8 cellular contexts compared by ENCODE assay signal in genomic region chr16:68085259-68086071, GRCh38. TPM values are rescaled to one million over a fixed set of nuclear protein-coding genes. Genes with fewer than 3 reads are reported as not detected.
DNase-seq lines count a peak whose midpoint lies in the region; TF ChIP-seq lines count a peak whose summit lies in the region.

NFATC3 (plus strand) TSS chr16:68085370; CDS start chr16:68085682, 312 bp downstream.

- DNase-seq in GF-D8 (lab: John Stamatoyannopoulos, UW) (peak; percentile 92), GM23248 (peak; percentile 99), LHCN-M2 (ENCODE audit: low read depth) (peak; percentile 96), SKM-1 treated with dmso at 0.1 percent for 144 hours (lab: John Stamatoyannopoulos, UW; ENCODE audit: unreplicated experiment) (peak; percentile 91), head of caudate nucleus (peak; percentile 95 to 99 (median 98)), thyroid gland (peak; percentile 99 to 100)
- peak; percentile 99 for DNase-seq in activated naive CD8-positive, alpha-beta T cell treated with anti-CD3 and anti-CD28 coated beads for 36 hours

- WGBS in GM23248 (ENCODE audit: low coverage in 1 of 2, low lambda C conversion rate in 2 of 2, missing lambda C conversion rate in 2 of 2), 2 experiments = 1% methylated on average over 65 to 82 of the region's 104 CpGs
- WGBS in thyroid gland, 2 donors = 1 to 2% methylated on average over 9 to 27 of the region's 104 CpGs

- H3F3A ChIP-seq in GM23248 (ENCODE audit: insufficient read depth) = peaks cover 23% of the 10 kb centered on the region

- H3K36me3 ChIP-seq in GM23248 (ENCODE audit: low read depth) (no peaks in the 10 kb centered on the region), parathyroid adenoma (ENCODE audit: control insufficient read depth, insufficient read depth, low read length) (no peaks in the 10 kb centered on the region), thyroid gland (no peaks in the 10 kb centered on the region)

- H2AFZ ChIP-seq in GM23248 (peak within 1 kb of the TSS; percentile 99), parathyroid adenoma (peak within 1 kb of the TSS; percentile 80)

- no peaks in the 10 kb centered on the region for H4K20me1 ChIP-seq in GM23248 (ENCODE audit: insufficient read depth)

- peak within 1 kb of the TSS; percentile 81 for H3K27ac ChIP-seq in GM23248
- H3K27ac ChIP-seq in parathyroid adenoma = peak within 1 kb of the TSS; percentile 97
- H3K27ac ChIP-seq in thyroid gland = peak within 1 kb of the TSS; percentile 95 to 96 (median 95)

- in situ Hi-C loops in GM23248 (cut with MboI) = no loop called here

- TF ChIP-seq POLR2A in thyroid gland (IDR thresholded peaks at IDR 0.05) = peak in 1 of 2 donors; percentile 82

- peaks cover 49% of the 10 kb centered on the region for H3K79me2 ChIP-seq in GM23248 (ENCODE audit: insufficient read depth)
- H3K79me2 ChIP-seq in parathyroid adenoma = peaks cover 11% of the 10 kb centered on the region

- TF ChIP-seq CTCF in parathyroid adenoma (IDR thresholded peaks at IDR 0.05) (no peak), thyroid gland (IDR thresholded peaks at IDR 0.05) (no peak)

- H3K9me3 ChIP-seq in GM23248 (ENCODE audit: low read depth) = no peaks in the 10 kb centered on the region
- no peaks in the 10 kb centered on the region for H3K9me3 ChIP-seq in parathyroid adenoma (ENCODE audit: control insufficient read depth, low read length)
- no peaks in the 10 kb centered on the region for H3K9me3 ChIP-seq in thyroid gland

- peak within 1 kb of the TSS; percentile 95 for H3K4me3 ChIP-seq in GM23248
- peak within 1 kb of the TSS; percentile 76 for H3K4me3 ChIP-seq in parathyroid adenoma (ENCODE audit: low read depth, low read length)
- peak within 1 kb of the TSS; percentile 54 to 96 (median 60) for H3K4me3 ChIP-seq in thyroid gland (replicated peaks in 1 of 3)

- peaks cover 18% of the 10 kb centered on the region for H3K4me1 ChIP-seq in GM23248 (ENCODE audit: insufficient read depth)
- H3K4me1 ChIP-seq in parathyroid adenoma = peaks cover 38% of the 10 kb centered on the region
- peaks cover 59 to 60% of the 10 kb centered on the region in 2 donors for H3K4me1 ChIP-seq in thyroid gland

- H3K4me2 ChIP-seq in GM23248 (ENCODE audit: unreplicated experiment) (peak within 1 kb of the TSS; percentile 95), parathyroid adenoma (ENCODE audit: low read length) (peak within 1 kb of the TSS; percentile 73)

- no peaks in the 10 kb centered on the region for H3K27me3 ChIP-seq in GM23248 (replicated peaks; ENCODE audit: insufficient read depth)
- no peaks in the 10 kb centered on the region for H3K27me3 ChIP-seq in parathyroid adenoma (ENCODE audit: control insufficient read depth, insufficient read depth, low read length)
- no peaks in the 10 kb centered on the region for H3K27me3 ChIP-seq in thyroid gland

- peak within 1 kb of the TSS; percentile 96 for H3K27ac Mint-ChIP-seq in activated naive CD8-positive, alpha-beta T cell treated with anti-CD3 and anti-CD28 coated beads for 36 hours

- intact Hi-C loops in head of caudate nucleus (cut with DNase I) = loop anchor here (10.0 kb wide), 1 partner anchor 229 kb away; the partner anchor contains the start of genes PRMT7 and SLC7A6OS
- intact Hi-C loops in thyroid gland (cut with DNase I) = no loop called here

- H3K9ac ChIP-seq in GM23248 = peak within 1 kb of the TSS; percentile 90
- peak within 1 kb of the TSS; percentile 79 for H3K9ac ChIP-seq in parathyroid adenoma

- no peaks in the 10 kb centered on the region for H3K9me2 ChIP-seq in GM23248 (ENCODE audit: insufficient read depth)

- H3K4me1 Mint-ChIP-seq in activated naive CD8-positive, alpha-beta T cell treated with anti-CD3 and anti-CD28 coated beads for 36 hours = peaks cover 57% of the 10 kb centered on the region

- H3K4me3 Mint-ChIP-seq in activated naive CD8-positive, alpha-beta T cell treated with anti-CD3 and anti-CD28 coated beads for 36 hours = peak within 1 kb of the TSS; percentile 88

- no peaks in the 10 kb centered on the region for H3K9me3 Mint-ChIP-seq in activated naive CD8-positive, alpha-beta T cell treated with anti-CD3 and anti-CD28 coated beads for 36 hours

- H3K27me3 Mint-ChIP-seq in activated naive CD8-positive, alpha-beta T cell treated with anti-CD3 and anti-CD28 coated beads for 36 hours = no peaks in the 10 kb centered on the region

- H3K36me3 Mint-ChIP-seq in activated naive CD8-positive, alpha-beta T cell treated with anti-CD3 and anti-CD28 coated beads for 36 hours = peaks cover 10% of the 10 kb centered on the region

RNA-seq across cellular contexts. Expression of gene NFATC3, which starts in this region (rescaled TPM):
- 14.2 and 17.5 TPM in 2 replicates for total RNA-seq in GM23248 (2014; rRNA removed; shearing (Covaris generic))
- 10.2 and 12.3 TPM in 2 replicates for polyA plus RNA-seq in GM23248 (2016; fragmentation: Nextera tagmentation; extraction: Ambion mirVana)
- total RNA-seq in LHCN-M2 (2014; rRNA removed) (22.3 and 26.5 TPM in 2 replicates), thyroid gland (100 to 1,000 TPM in 1 of 4 donors, 10 to 100 TPM in 3; 67.7 to 107 (median 71.7) TPM)
- polyA plus RNA-seq in LHCN-M2 (2012) = 7.4 TPM
- 10 to 100 TPM; 76.3 to 79.2 TPM for total RNA-seq in activated naive CD8-positive, alpha-beta T cell treated with anti-CD3 and anti-CD28 coated beads for 36 hours

Comparison
In these comparisons a context has a peak if more than half of its experiments do, and no peak if none do; other contexts are left out.
1. Peak in every context shown above with its lines: DNase-seq, H3K4me3 ChIP-seq and H3K27ac ChIP-seq.